ENCODE assay signal across 10 cellular contexts in genomic region chr6:72363844-72364740, GRCh38.
DNase-seq lines count a peak whose midpoint lies in the region; ATAC-seq and TF ChIP-seq lines count a peak whose summit lies in the region.
"Had no signal": no experiment of that assay in that cellular context is flagged by ENCODE, and none has a peak within 500 bp of the region (broad histone marks: within the 10 kb centered on the region; RNA-seq: fewer than 3 reads in every experiment).

No MANE protein-coding gene starts in this region.

- 66 to 76% methylated on average over 7 of the region's 7 CpGs for WGBS in heart right ventricle, 2 donors

- TF ChIP-seq CTCF in heart right ventricle (IDR thresholded peaks at IDR 0.05): no peak

- no peaks in the 10 kb centered on the region for H3K36me3 ChIP-seq in MG63
- H3K36me3 ChIP-seq in heart right ventricle: no peaks in the 10 kb centered on the region
- H3K36me3 ChIP-seq: esophagus squamous epithelium had no signal

- H3K4me3 ChIP-seq in MG63 (no peak overlapping the region), heart right ventricle (no peak overlapping the region)
- H3K4me3 ChIP-seq: esophagus squamous epithelium had no signal

- H3K9me3 ChIP-seq in MG63 (no peaks in the 10 kb centered on the region), heart right ventricle (no peaks in the 10 kb centered on the region)
- H3K9me3 ChIP-seq: esophagus squamous epithelium had no signal

- intact Hi-C loops in heart right ventricle (cut with DNase I): no loop called here

- no peaks in the 10 kb centered on the region for H3K4me1 ChIP-seq in heart right ventricle
- H3K4me1 ChIP-seq: esophagus squamous epithelium had no signal

- peak; percentile 91 for DNase-seq in AG20443 (ENCODE audit: low spot score)
- peak; percentile 91 for DNase-seq in MG63
- peak; percentile 77 for DNase-seq in dedifferentiated amniotic fluid mesenchymal stem cell (ENCODE audit: extremely low spot score)
- peak; percentile 14 for DNase-seq in mucosa of gallbladder (ENCODE audit: low spot score)
- no peak for DNase-seq in stimulated activated CD4-positive, alpha-beta T cell treated with anti-CD3 and anti-CD28 coated beads, Interleukin-12 subunit alpha, Interleukin-12 subunit beta, amount 100 ng/mL, for 4 hours
- no peak for DNase-seq in central memory CD4-positive, alpha-beta T cell
- no peak for DNase-seq in heart right ventricle
- no peak for DNase-seq in NOMO-1 treated with DMSO at 0.1 percent for 48 hours (lab: John Stamatoyannopoulos, UW; ENCODE audit: unreplicated experiment)
- DNase-seq: esophagus squamous epithelium had no signal

- H3K27ac ChIP-seq in heart right ventricle: no peak overlapping the region
- H3K27ac ChIP-seq: esophagus squamous epithelium, KMS-11 had no signal

- H3K27me3 ChIP-seq in MG63 (no peaks in the 10 kb centered on the region), heart right ventricle (no peaks in the 10 kb centered on the region)
- H3K27me3 ChIP-seq: esophagus squamous epithelium had no signal

- ATAC-seq in heart right ventricle: no peak

Comparison
In these comparisons a context has a peak if more than half of its experiments do, and no peak if none do; other contexts are left out.
1. DNase-seq: peak in AG20443 (single experiment), MG63 (single experiment), dedifferentiated amniotic fluid mesenchymal stem cell (single experiment) and mucosa of gallbladder (single experiment); none in stimulated activated CD4-positive, alpha-beta T cell treated with anti-CD3 and anti-CD28 coated beads, Interleukin-12 subunit alpha, Interleukin-12 subunit beta, amount 100 ng/mL, for 4 hours (single experiment), central memory CD4-positive, alpha-beta T cell (single experiment), heart right ventricle (0 of 2) and NOMO-1 treated with DMSO at 0.1 percent for 48 hours (single experiment).